8 cellular contexts compared by ENCODE assay signal in genomic region chr1:155010211-155010918, GRCh38. TPM values are rescaled to one million over a fixed set of nuclear protein-coding genes. Genes with fewer than 3 reads are reported as not detected.
DNase-seq lines count a peak whose midpoint lies in the region; ATAC-seq and TF ChIP-seq lines count a peak whose summit lies in the region.

No MANE protein-coding gene starts in this region.

- peak overlapping the region; percentile 67 for H3K4me3 Mint-ChIP-seq in activated CD8-positive, alpha-beta memory T cell treated with anti-CD3 and anti-CD28 coated beads, Interleukin-2, amount 10 ng/mL, durations not matched to agents 7 days and 5 days

- H3K27ac Mint-ChIP-seq in activated CD8-positive, alpha-beta memory T cell treated with anti-CD3 and anti-CD28 coated beads, Interleukin-2, amount 10 ng/mL, durations not matched to agents 7 days and 5 days, result peak overlapping the region; percentile 87

- H3K36me3 ChIP-seq in esophagus muscularis mucosa, result peaks cover 9 to 29% (median 22%) of the 10 kb centered on the region in 4 donors
- H3K36me3 ChIP-seq in stomach, result peaks cover 17 to 38% (median 30%) of the 10 kb centered on the region in 4 donors

- H3K27ac ChIP-seq in VCaP, result peak overlapping the region; percentile 100
- H3K27ac ChIP-seq in esophagus muscularis mucosa (replicated peaks in 1 of 4), result peak overlapping the region; percentile 56 to 74 (median 62)
- peak overlapping the region; percentile 96 to 100 (median 99) for H3K27ac ChIP-seq in stomach

- TF ChIP-seq POLR2A in esophagus muscularis mucosa (IDR thresholded peaks at IDR 0.05; ENCODE audit: low read depth) (no peak), stomach (IDR thresholded peaks at IDR 0.05) (no peak)

- H3K36me3 Mint-ChIP-seq in activated CD8-positive, alpha-beta memory T cell treated with anti-CD3 and anti-CD28 coated beads, Interleukin-2, amount 10 ng/mL, durations not matched to agents 7 days and 5 days, result peaks cover 10% of the 10 kb centered on the region

- H3K9me3 ChIP-seq in esophagus muscularis mucosa, result no peaks in the 10 kb centered on the region
- H3K9me3 ChIP-seq in stomach, result no peaks in the 10 kb centered on the region

- ATAC-seq in activated CD8-positive, alpha-beta memory T cell treated with anti-CD3 and anti-CD28 coated beads, Interleukin-2, amount 10 ng/mL, durations not matched to agents 7 days and 5 days, result no peak
- ATAC-seq in HG03095 (IDR thresholded peaks at IDR 0.05; ENCODE audit: unreplicated experiment), result no peak

- H3K27me3 Mint-ChIP-seq in activated CD8-positive, alpha-beta memory T cell treated with anti-CD3 and anti-CD28 coated beads, Interleukin-2, amount 10 ng/mL, durations not matched to agents 7 days and 5 days, result no peaks in the 10 kb centered on the region

- H3K4me1 Mint-ChIP-seq in activated CD8-positive, alpha-beta memory T cell treated with anti-CD3 and anti-CD28 coated beads, Interleukin-2, amount 10 ng/mL, durations not matched to agents 7 days and 5 days, result peaks cover 73% of the 10 kb centered on the region

- no peaks in the 10 kb centered on the region for H3K9me3 Mint-ChIP-seq in activated CD8-positive, alpha-beta memory T cell treated with anti-CD3 and anti-CD28 coated beads, Interleukin-2, amount 10 ng/mL, durations not matched to agents 7 days and 5 days (ENCODE audit: low read depth)

- CTCF ChIA-PET in activated CD8-positive, alpha-beta memory T cell treated with anti-CD3 and anti-CD28 coated beads, Interleukin-2, amount 10 ng/mL, durations not matched to agents 7 days and 5 days (lab: Charles Lee), result interaction anchor here (0.7 to 18.7 kb wide), 6 partner anchors 8 to 451 kb away, joined by 3 to 328 read pairs (median 42); partner anchors contain the start of genes ADAM15, EFNA4, LENEP and PBXIP1

- 49% methylated on average over 11 of the region's 11 CpGs for WGBS in esophagus muscularis mucosa
- WGBS in stomach, 5 donors, result 35 to 55% (median 39%) methylated on average over 10 to 11 of the region's 11 CpGs

- H3K4me3 ChIP-seq in esophagus muscularis mucosa (peak overlapping the region in 1 of 4 donors; percentile 32), stomach (peak overlapping the region in 2 of 4 donors; percentile 42 to 47)

- intact Hi-C loops in esophagus muscularis mucosa (cut with DNase I) (no loop called here), stomach (cut with DNase I; ENCODE audit: low total_unique reads) (loop anchor here (10.0 kb wide), 1 partner anchor 46 kb away; the partner anchor contains the start of gene PYGO2)

- TF ChIP-seq CTCF in VCaP (conservative IDR thresholded peaks at IDR 0.05) (no peak), esophagus muscularis mucosa (IDR thresholded peaks at IDR 0.05) (no peak), stomach (IDR thresholded peaks at IDR 0.05) (no peak)

- TF ChIP-seq EP300 in esophagus muscularis mucosa (IDR thresholded peaks at IDR 0.05), result no peak
- TF ChIP-seq EP300 in stomach (IDR thresholded peaks at IDR 0.05), result no peak

- DNase-seq in activated CD8-positive, alpha-beta memory T cell treated with anti-CD3 and anti-CD28 coated beads, Interleukin-2, amount 10 ng/mL, durations not matched to agents 7 days and 5 days, result no peak
- no peak for DNase-seq in activated CD8-positive, alpha-beta memory T cell treated with anti-CD3 and anti-CD28 coated beads, Interleukin-2, amount 50 U/mL, for 4 hours
- no peak for DNase-seq in esophagus muscularis mucosa (ENCODE audit: extremely low spot score)
- no peak for DNase-seq in stomach
- DNase-seq in OCI-M2 (lab: John Stamatoyannopoulos, UW; ENCODE audit: unreplicated experiment), result no peak
- DNase-seq in KG1 (lab: John Stamatoyannopoulos, UW), result no peak

- H3K27me3 ChIP-seq in esophagus muscularis mucosa (no peaks in the 10 kb centered on the region), stomach (no peaks in the 10 kb centered on the region)

- H3K4me1 ChIP-seq in esophagus muscularis mucosa (peaks cover 61 to 92% (median 79%) of the 10 kb centered on the region in 4 donors), stomach (peaks cover 85 to 100% (median 95%) of the 10 kb centered on the region in 4 donors)

RNA-seq across cellular contexts. Expression of gene ZBTB7B, which starts 7.8 kb away (rescaled TPM):
- total RNA-seq in activated CD8-positive, alpha-beta memory T cell treated with anti-CD3 and anti-CD28 coated beads, Interleukin-2, amount 10 ng/mL, durations not matched to agents 7 days and 5 days, result 10 to 100 TPM; 58.1 to 74.8 TPM
- total RNA-seq in esophagus muscularis mucosa (10 to 100 TPM; 50.0 to 68.9 (median 55.8) TPM), stomach (100 to 1,000 TPM in 1 of 5 donors, 10 to 100 TPM in 4; 32.3 to 134 (median 53.9) TPM)
- 10 to 100 TPM; 29.6 to 39.5 (median 35.6) TPM for polyA plus RNA-seq in stomach

RNA-seq across cellular contexts. Expression of gene LENEP, which starts 17.0 kb away (rescaled TPM):
- 1 to 10 TPM in 1 of 2 experiments, under 1 TPM in 1; 0.91 to 1.2 TPM for total RNA-seq in activated CD8-positive, alpha-beta memory T cell treated with anti-CD3 and anti-CD28 coated beads, Interleukin-2, amount 10 ng/mL, durations not matched to agents 7 days and 5 days
- total RNA-seq in esophagus muscularis mucosa (not detected), stomach (10 to 100 TPM in 1 of 5 donors, 1 to 10 TPM in 1, not detected in 3; 1.1 to 11.6 TPM)
- polyA plus RNA-seq in stomach, result not detected

RNA-seq across cellular contexts. Expression of gene DCST2, which starts 23.2 kb away (rescaled TPM):
- under 1 TPM; 0.09 to 0.29 TPM for total RNA-seq in activated CD8-positive, alpha-beta memory T cell treated with anti-CD3 and anti-CD28 coated beads, Interleukin-2, amount 10 ng/mL, durations not matched to agents 7 days and 5 days
- total RNA-seq in esophagus muscularis mucosa (under 1 TPM in 2 of 4 donors, not detected in 2; 0.11 to 0.19 TPM), stomach (100 to 1,000 TPM in 1 of 5 donors, not detected in 4; 158 TPM)
- polyA plus RNA-seq in stomach, result 1 to 10 TPM; 1.6 to 6.6 (median 6.1) TPM

RNA-seq across cellular contexts. Expression of gene DCST1, which starts 23.3 kb away (rescaled TPM):
- total RNA-seq in activated CD8-positive, alpha-beta memory T cell treated with anti-CD3 and anti-CD28 coated beads, Interleukin-2, amount 10 ng/mL, durations not matched to agents 7 days and 5 days, result not detected
- under 1 TPM in 1 of 4 donors, not detected in 3; 0.42 TPM for total RNA-seq in esophagus muscularis mucosa
- under 1 TPM in 2 of 5 donors, not detected in 3; 0.18 to 0.89 TPM for total RNA-seq in stomach
- under 1 TPM in 1 of 3 donors, not detected in 2; 0.13 TPM for polyA plus RNA-seq in stomach

RNA-seq across cellular contexts. Expression of gene FLAD1, which starts 27.2 kb away (rescaled TPM):
- 10 to 100 TPM; 48.2 to 63.7 TPM for total RNA-seq in activated CD8-positive, alpha-beta memory T cell treated with anti-CD3 and anti-CD28 coated beads, Interleukin-2, amount 10 ng/mL, durations not matched to agents 7 days and 5 days
- total RNA-seq in esophagus muscularis mucosa (10 to 100 TPM; 19.5 to 29.6 (median 23.0) TPM), stomach (10 to 100 TPM; 14.1 to 76.5 (median 54.8) TPM)
- 10 to 100 TPM; 31.4 to 43.8 (median 40.4) TPM for polyA plus RNA-seq in stomach
